In the genomic region with DNA sequence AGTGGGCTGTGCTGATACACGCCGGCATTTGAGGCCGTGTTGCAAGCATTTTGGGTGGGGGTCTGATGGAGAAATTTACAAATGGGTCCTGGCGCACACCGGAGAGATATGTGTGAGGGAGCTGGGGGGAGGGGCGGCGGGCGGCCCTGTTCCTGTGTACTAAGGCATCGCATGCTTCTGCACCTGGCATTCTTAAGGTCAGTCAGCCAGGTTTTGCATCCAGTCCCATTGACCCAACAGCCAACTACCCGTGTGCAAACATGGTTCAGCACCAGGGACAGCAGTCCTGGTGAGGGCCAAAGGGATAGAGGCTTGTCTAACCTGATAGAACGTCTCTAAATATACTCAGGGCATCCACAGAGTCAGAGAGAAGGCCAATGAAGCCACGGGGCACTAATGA, we compare ENCODE assay signal across 9 cellular contexts. TPM values are rescaled to one million over a fixed set of nuclear protein-coding genes. Genes with fewer than 3 reads are reported as not detected.
A peak's percentile ranks its signal among the peaks of the same experiment; 100 is the strongest.
DNase-seq lines count a peak whose midpoint lies in the region; ATAC-seq and TF ChIP-seq lines count a peak whose summit lies in the region.
"Had no signal": no experiment of that assay in that cellular context is flagged by ENCODE, and none has a peak within 500 bp of the region (broad histone marks: within the 10 kb centered on the region; RNA-seq: fewer than 3 reads in every experiment).

No MANE protein-coding gene starts in this region.

- H3K36me3 ChIP-seq in colonic mucosa: no peaks in the 10 kb centered on the region

- H3K4me3 ChIP-seq in colonic mucosa: no peak overlapping the region

- H3K27me3 ChIP-seq in colonic mucosa: no peaks in the 10 kb centered on the region

- H3K36me3 Mint-ChIP-seq in naive thymus-derived CD8-positive, alpha-beta T cell: peaks cover 0 to 5% (median 0%) of the 10 kb centered on the region in 3 donors

- no peak for TF ChIP-seq CTCF in colonic mucosa (IDR thresholded peaks at IDR 0.05)

- no peak overlapping the region for H3K27ac Mint-ChIP-seq in naive thymus-derived CD8-positive, alpha-beta T cell

- no peaks in the 10 kb centered on the region for H3K4me1 ChIP-seq in colonic mucosa

- peaks cover 0 to 16% (median 9%) of the 10 kb centered on the region in 9 donors for H3K9me3 Mint-ChIP-seq in naive thymus-derived CD8-positive, alpha-beta T cell

- no peak overlapping the region for H3K27ac ChIP-seq in colonic mucosa

- H3K27me3 Mint-ChIP-seq in naive thymus-derived CD8-positive, alpha-beta T cell: peaks cover 5 to 14% (median 8%) of the 10 kb centered on the region in 5 donors

- no peaks in the 10 kb centered on the region for H3K4me1 Mint-ChIP-seq in naive thymus-derived CD8-positive, alpha-beta T cell

- no peaks in the 10 kb centered on the region for H3K9me3 ChIP-seq in colonic mucosa

- DNase-seq in NCI-H82 (lab: John Stamatoyannopoulos, UW) (peak; percentile 24), NCI-H82 treated with DMSO at 0.1 percent for 48 hours (lab: John Stamatoyannopoulos, UW; ENCODE audit: unreplicated experiment) (no peak), M059J (ENCODE audit: low read depth) (peak; percentile 8), colonic mucosa (peak; percentile 16), pons (ENCODE audit: low spot score) (peak; percentile 15), NCI-H774 (lab: John Stamatoyannopoulos, UW) (no peak)
- DNase-seq in naive thymus-derived CD8-positive, alpha-beta T cell: no peak

- no peak for ATAC-seq in naive thymus-derived CD8-positive, alpha-beta T cell
- ATAC-seq in GM21619 (IDR thresholded peaks at IDR 0.05; ENCODE audit: unreplicated experiment): no peak

- H3K9ac ChIP-seq in colonic mucosa (ENCODE audit: low read depth in 2 of 2, low read length in 2 of 2): no peak overlapping the region

- POLR2A ChIA-PET in naive thymus-derived CD8-positive, alpha-beta T cell (lab: Charles Lee): no interaction called here

- no peak overlapping the region for H3K4me3 Mint-ChIP-seq in naive thymus-derived CD8-positive, alpha-beta T cell

- intact Hi-C loops in colonic mucosa (cut with DNase I): no loop called here

RNA-seq across cellular contexts. Expression of a gene that starts 0.8 kb away (rescaled TPM):
- total RNA-seq in M059J (2014; rRNA removed; shearing (Covaris generic)): not detected in 2 replicates
- under 1 TPM; 0.10 to 0.53 TPM for total RNA-seq in colonic mucosa
- 1 to 10 TPM in 1 of 2 experiments, not detected in 1; 2.3 TPM for total RNA-seq in naive thymus-derived CD8-positive, alpha-beta T cell
- under 1 TPM in 1 of 3 donors, not detected in 2; 0.64 TPM for polyA plus RNA-seq in naive thymus-derived CD8-positive, alpha-beta T cell
- total RNA-seq: pulmonary artery endothelial cell had no signal

Comparison
In these comparisons a context has a peak if more than half of its experiments do, and no peak if none do; other contexts are left out.
1. DNase-seq: peak in NCI-H82 (single experiment), M059J (single experiment), colonic mucosa (single experiment) and pons (single experiment); none in NCI-H82 treated with DMSO at 0.1 percent for 48 hours (single experiment), naive thymus-derived CD8-positive, alpha-beta T cell (0 of 10) and NCI-H774 (single experiment).